Comparison of ENCODE assay signal across 17 cellular contexts in genomic region chr11:46678741-46679130, GRCh38. TPM values are rescaled to one million over a fixed set of nuclear protein-coding genes. Genes with fewer than 3 reads are reported as not detected.
"Had no signal": no experiment of that assay in that cellular context is flagged by ENCODE, and none has a peak within 500 bp of the region (broad histone marks: within the 10 kb centered on the region; RNA-seq: fewer than 3 reads in every experiment).

No MANE protein-coding gene starts in this region.

- H3K4me3 ChIP-seq: prostate gland, transverse colon had no signal

- H3K27ac ChIP-seq: brain microvascular endothelial cell, prostate gland, transverse colon had no signal

- H3K27ac Mint-ChIP-seq: activated CD4-positive, alpha-beta memory T cell treated with anti-CD3 and anti-CD28 coated beads for 36 hours; activated CD8-positive, alpha-beta memory T cell treated with anti-CD3 and anti-CD28 coated beads, Interleukin-2, amount 10 ng/mL, durations not matched to agents 7 days and 5 days; nephron had no signal

- ATAC-seq: activated T-cell treated with anti-CD3 and anti-CD28 coated beads, Interleukin-2, amount 50 U/mL, for 4 hours; sciatic nerve had no signal

- DNase-seq: activated CD4-positive, alpha-beta memory T cell treated with anti-CD3 and anti-CD28 coated beads for 36 hours; activated CD4-positive, alpha-beta T cell treated with anti-CD3 and anti-CD28 coated beads for 1 hour; activated CD8-positive, alpha-beta memory T cell treated with anti-CD3 and anti-CD28 coated beads, Interleukin-2, amount 10 ng/mL, durations not matched to agents 7 days and 5 days; activated effector memory CD4-positive, alpha-beta T cell treated with anti-CD3 and anti-CD28 coated beads, Interleukin-2, amount 50 U/mL, for 16 hours; activated T-cell treated with anti-CD3 and anti-CD28 coated beads, Interleukin-2, amount 50 U/mL, for 4 hours; brain microvascular endothelial cell; dermis blood vessel endothelial cell; hypothalamus; T-helper 1 cell; transverse colon had no signal

- H3K27me3 Mint-ChIP-seq: activated CD4-positive, alpha-beta memory T cell treated with anti-CD3 and anti-CD28 coated beads for 36 hours; activated CD8-positive, alpha-beta memory T cell treated with anti-CD3 and anti-CD28 coated beads, Interleukin-2, amount 10 ng/mL, durations not matched to agents 7 days and 5 days had no signal

- H3K9me3 ChIP-seq: prostate gland, transverse colon had no signal

- H3K9me3 Mint-ChIP-seq: activated CD4-positive, alpha-beta memory T cell treated with anti-CD3 and anti-CD28 coated beads for 36 hours; activated naive CD4-positive, alpha-beta T cell treated with anti-CD3 and anti-CD28 coated beads, Interleukin-2, amount 50 U/mL, for 72 hours; activated T-cell treated with anti-CD3 and anti-CD28 coated beads, Interleukin-2, amount 50 U/mL, for 4 hours; endodermal cell; nephron had no signal

- H3K4me3 Mint-ChIP-seq: activated CD4-positive, alpha-beta memory T cell treated with anti-CD3 and anti-CD28 coated beads for 36 hours; activated CD8-positive, alpha-beta memory T cell treated with anti-CD3 and anti-CD28 coated beads, Interleukin-2, amount 10 ng/mL, durations not matched to agents 7 days and 5 days; activated T-cell treated with anti-CD3 and anti-CD28 coated beads, Interleukin-2, amount 50 U/mL, for 4 hours; endodermal cell; nephron had no signal

- H3K27me3 ChIP-seq: brain microvascular endothelial cell, transverse colon had no signal

RNA-seq across cellular contexts. Expression of gene F2, which starts 40.3 kb away (rescaled TPM):
- total RNA-seq: activated CD8-positive, alpha-beta memory T cell treated with anti-CD3 and anti-CD28 coated beads, Interleukin-2, amount 10 ng/mL, durations not matched to agents 7 days and 5 days; activated naive CD4-positive, alpha-beta T cell treated with anti-CD3 and anti-CD28 coated beads, Interleukin-2, amount 50 U/mL, for 72 hours; dermis blood vessel endothelial cell; kidney epithelial cell; omental fat pad; sciatic nerve had no signal
